In the genomic region with DNA sequence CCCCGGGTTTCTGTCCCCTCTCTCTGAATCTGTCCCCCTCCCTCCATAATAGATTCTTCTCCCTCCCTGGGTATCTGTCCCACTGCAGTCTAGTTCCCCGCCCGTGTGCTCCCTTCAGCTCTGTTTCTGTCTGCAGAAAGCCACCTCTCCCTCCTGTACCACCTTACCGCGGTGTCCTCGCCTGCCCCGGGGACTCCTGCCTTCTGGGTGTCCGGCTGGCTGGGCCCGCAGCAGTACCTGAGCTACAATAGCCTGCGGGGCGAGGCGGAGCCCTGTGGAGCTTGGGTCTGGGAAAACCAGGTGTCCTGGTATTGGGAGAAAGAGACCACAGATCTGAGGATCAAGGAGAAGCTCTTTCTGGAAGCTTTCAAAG, we compare ENCODE assay signal across 1 cellular context.
TF ChIP-seq lines count a peak whose summit lies in the region.

No MANE protein-coding gene starts in this region.

TF ChIP-seq in H1, 55 proteins besides CTCF, POLR2A, EP300 and RAD21:
- no peak for TF ChIP-seq CTBP2 (IDR thresholded peaks at IDR 0.05; ENCODE audit: borderline replicate concordance, insufficient read depth, insufficient read length, low read length)
- 0 out of 4 replicates have a peak, but pooled peaks of 1 of the 2 experiments have one; percentile 3 for TF ChIP-seq HDAC2 (IDR thresholded peaks at IDR 0.05; ENCODE audit: borderline replicate concordance in 1 of 2, low read depth in 2 of 2, low read length in 2 of 2)
- no peak for TF ChIP-seq EGR1 (IDR thresholded peaks at IDR 0.05; ENCODE audit: borderline replicate concordance, low read depth, low read length)
- no peak for TF ChIP-seq EZH2 (IDR thresholded peaks at IDR 0.05; ENCODE audit: low read depth, low read length, severe bottlenecking)
- TF ChIP-seq JUN (IDR thresholded peaks at IDR 0.05; ENCODE audit: low read depth, low read length), result no peak
- TF ChIP-seq, protein P1, sequence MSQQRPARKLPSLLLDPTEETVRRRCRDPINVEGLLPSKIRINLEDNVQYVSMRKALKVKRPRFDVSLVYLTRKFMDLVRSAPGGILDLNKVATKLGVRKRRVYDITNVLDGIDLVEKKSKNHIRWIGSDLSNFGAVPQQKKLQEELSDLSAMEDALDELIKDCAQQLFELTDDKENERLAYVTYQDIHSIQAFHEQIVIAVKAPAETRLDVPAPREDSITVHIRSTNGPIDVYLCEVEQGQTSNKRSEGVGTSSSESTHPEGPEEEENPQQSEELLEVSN (IDR thresholded peaks at IDR 0.05), result no peak
- TF ChIP-seq, protein P2, sequence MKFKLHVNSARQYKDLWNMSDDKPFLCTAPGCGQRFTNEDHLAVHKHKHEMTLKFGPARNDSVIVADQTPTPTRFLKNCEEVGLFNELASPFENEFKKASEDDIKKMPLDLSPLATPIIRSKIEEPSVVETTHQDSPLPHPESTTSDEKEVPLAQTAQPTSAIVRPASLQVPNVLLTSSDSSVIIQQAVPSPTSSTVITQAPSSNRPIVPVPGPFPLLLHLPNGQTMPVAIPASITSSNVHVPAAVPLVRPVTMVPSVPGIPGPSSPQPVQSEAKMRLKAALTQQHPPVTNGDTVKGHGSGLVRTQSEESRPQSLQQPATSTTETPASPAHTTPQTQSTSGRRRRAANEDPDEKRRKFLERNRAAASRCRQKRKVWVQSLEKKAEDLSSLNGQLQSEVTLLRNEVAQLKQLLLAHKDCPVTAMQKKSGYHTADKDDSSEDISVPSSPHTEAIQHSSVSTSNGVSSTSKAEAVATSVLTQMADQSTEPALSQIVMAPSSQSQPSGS (IDR thresholded peaks at IDR 0.05; ENCODE audit: low read length), result no peak
